Comparison of ENCODE assay signal across 15 cellular contexts in the genomic region with DNA sequence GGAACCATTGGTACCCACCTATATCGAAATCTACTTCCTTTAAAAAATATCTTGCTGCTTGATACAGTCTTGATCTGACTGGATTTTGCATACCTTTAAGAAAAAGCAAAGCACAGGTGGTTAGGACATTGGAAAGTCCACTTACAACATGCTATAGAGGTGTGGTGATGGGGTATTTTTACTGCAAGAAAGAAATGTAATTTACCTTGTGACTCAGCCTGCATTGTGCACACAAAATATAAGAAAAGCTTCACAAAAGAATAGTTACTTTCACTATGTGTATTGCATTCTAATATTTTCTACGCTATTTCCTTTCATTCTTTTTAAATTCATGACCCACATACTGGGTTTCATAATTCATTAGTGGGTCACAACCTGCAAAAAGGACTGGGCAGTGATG.
"Had no signal": no experiment of that assay in that cellular context is flagged by ENCODE, and none has a peak within 500 bp of the region (broad histone marks: within the 10 kb centered on the region; RNA-seq: fewer than 3 reads in every experiment).

No MANE protein-coding gene starts in this region.

- ATAC-seq: body of pancreas had no signal

- H3K27me3 Mint-ChIP-seq: stimulated activated naive B cell treated with anti-CD40 and anti-IgM and Interleukin-4, amounts not matched to agents 10 μg/mL and 1 μg/mL and 100 μg/mL, for 72 hours had no signal

- H3K4me3 Mint-ChIP-seq: activated T-helper 1 cell treated with anti-CD3 and anti-CD28 coated beads, Interleukin-12 subunit alpha, Interleukin-12 subunit beta, Interleukin-2, Interleukin-4 antibody, amounts not matched to agents 30 ng/mL and 10 ng/mL and 1 ng/mL, durations not matched to agents 14 hours and 24 hours and 36 hours; immature natural killer cell; stimulated activated naive B cell treated with anti-CD40 and anti-IgM and Interleukin-4, amounts not matched to agents 10 μg/mL and 1 μg/mL and 100 μg/mL, for 72 hours had no signal

- H3K27ac Mint-ChIP-seq: activated T-helper 1 cell treated with anti-CD3 and anti-CD28 coated beads, Interleukin-12 subunit alpha, Interleukin-12 subunit beta, Interleukin-2, Interleukin-4 antibody, amounts not matched to agents 30 ng/mL and 10 ng/mL and 1 ng/mL, durations not matched to agents 14 hours and 24 hours and 36 hours; immature natural killer cell; stimulated activated naive B cell treated with anti-CD40 and anti-IgM and Interleukin-4, amounts not matched to agents 10 μg/mL and 1 μg/mL and 100 μg/mL, for 72 hours had no signal

- FAIRE-seq: urothelium cell line had no signal

- H3K4me3 ChIP-seq: body of pancreas, thyroid gland had no signal

- H3K4me1 ChIP-seq: body of pancreas, foreskin keratinocyte had no signal

- H3K9me3 ChIP-seq: body of pancreas, thyroid gland had no signal

- H3K27ac ChIP-seq: body of pancreas, foreskin keratinocyte, thyroid gland had no signal

- H3K4me1 Mint-ChIP-seq: immature natural killer cell had no signal

- DNase-seq: activated CD4-positive, alpha-beta T cell treated with anti-CD3 and anti-CD28 coated beads for 4 hours; activated CD8-positive, alpha-beta memory T cell treated with anti-CD3 and anti-CD28 coated beads for 24 hours; activated naive CD4-positive, alpha-beta T cell; body of pancreas; central memory CD4-positive, alpha-beta T cell; cortex of kidney; effector CD8-positive, alpha-beta T cell; immature natural killer cell; stimulated activated CD4-positive, alpha-beta T cell treated with anti-CD3 and anti-CD28 coated beads, Interleukin-2, amount 100 ng/mL, for 48 hours; stimulated activated naive B cell treated with anti-CD40 and anti-IgM and Interleukin-4, amounts not matched to agents 10 μg/mL and 1 μg/mL and 100 μg/mL, for 72 hours; T-helper 2 cell; thyroid gland had no signal

- H3K9me3 Mint-ChIP-seq: activated T-helper 1 cell treated with anti-CD3 and anti-CD28 coated beads, Interleukin-12 subunit alpha, Interleukin-12 subunit beta, Interleukin-2, Interleukin-4 antibody, amounts not matched to agents 30 ng/mL and 10 ng/mL and 1 ng/mL, durations not matched to agents 14 hours and 24 hours and 36 hours had no signal

- H3K27me3 ChIP-seq: body of pancreas, foreskin keratinocyte, thyroid gland had no signal
